ENCODE assay signal across 19 cellular contexts in genomic region chr17:45908935-45909334, GRCh38.
"Had no signal": no experiment of that assay in that cellular context is flagged by ENCODE, and none has a peak within 500 bp of the region (broad histone marks: within the 10 kb centered on the region; RNA-seq: fewer than 3 reads in every experiment).

No MANE protein-coding gene starts in this region.

- H3K36me3 Mint-ChIP-seq: immature natural killer cell, mesothelial cell of epicardium had no signal

- H3K9me3 ChIP-seq: colonic mucosa, prostate gland, right lobe of liver had no signal

- ATAC-seq: lower lobe of right lung; stimulated activated naive B cell treated with anti-CD40 and anti-IgM and Interleukin-4, amounts not matched to agents 10 μg/mL and 1 μg/mL and 100 μg/mL, for 72 hours had no signal

- H3K4me3 ChIP-seq: colonic mucosa, esophagus squamous epithelium, left ventricle myocardium inferior, lower lobe of right lung, prostate gland, right lobe of liver, spleen had no signal

- H3K9ac ChIP-seq: parathyroid adenoma had no signal

- H3K27ac Mint-ChIP-seq: immature natural killer cell; memory B cell; mesothelial cell of epicardium; natural killer cell treated with Interleukin-12 subunit alpha and Interleukin-12 subunit beta and Interleukin-15 and Interleukin-18, amount 100 ng/mL, for 72 hours; stimulated activated naive B cell treated with anti-CD40 and anti-IgM and Interleukin-4, amounts not matched to agents 10 μg/mL and 1 μg/mL and 100 μg/mL, for 72 hours had no signal

- H3K4me3 Mint-ChIP-seq: immature natural killer cell; memory B cell; mesothelial cell of epicardium; natural killer cell treated with Interleukin-12 subunit alpha and Interleukin-12 subunit beta and Interleukin-15 and Interleukin-18, amount 100 ng/mL, for 72 hours; stimulated activated naive B cell treated with anti-CD40 and anti-IgM and Interleukin-4, amounts not matched to agents 10 μg/mL and 1 μg/mL and 100 μg/mL, for 72 hours had no signal

- H3K27ac ChIP-seq: colonic mucosa, esophagus squamous epithelium, left ventricle myocardium inferior, lower lobe of right lung, parathyroid adenoma, prostate gland, right lobe of liver, spleen had no signal

- H3K4me1 ChIP-seq: colonic mucosa, esophagus squamous epithelium, lower lobe of right lung, prostate gland, spleen had no signal

- H2AFZ ChIP-seq: parathyroid adenoma had no signal

- DNase-seq: colonic mucosa; dermis blood vessel endothelial cell; esophagus squamous epithelium; foreskin fibroblast; immature natural killer cell; left ventricle myocardium inferior; lower lobe of right lung; retina; right lobe of liver; spleen; stimulated activated CD4-positive, alpha-beta T cell treated with anti-CD3 and anti-CD28 coated beads, Interleukin-1b, Interleukin-23, amount 100 ng/mL, for 48 hours; stimulated activated naive B cell treated with anti-CD40 and anti-IgM and Interleukin-4, amounts not matched to agents 10 μg/mL and 1 μg/mL and 100 μg/mL, for 72 hours; trophoblast cell had no signal

- H3K4me1 Mint-ChIP-seq: immature natural killer cell, memory B cell had no signal

- FAIRE-seq: keratinocyte had no signal

- H3K36me3 ChIP-seq: colonic mucosa, esophagus squamous epithelium, left ventricle myocardium inferior, lower lobe of right lung, prostate gland, right lobe of liver, spleen had no signal

- H3K27me3 ChIP-seq: colonic mucosa, right lobe of liver had no signal
